In the genomic region with DNA sequence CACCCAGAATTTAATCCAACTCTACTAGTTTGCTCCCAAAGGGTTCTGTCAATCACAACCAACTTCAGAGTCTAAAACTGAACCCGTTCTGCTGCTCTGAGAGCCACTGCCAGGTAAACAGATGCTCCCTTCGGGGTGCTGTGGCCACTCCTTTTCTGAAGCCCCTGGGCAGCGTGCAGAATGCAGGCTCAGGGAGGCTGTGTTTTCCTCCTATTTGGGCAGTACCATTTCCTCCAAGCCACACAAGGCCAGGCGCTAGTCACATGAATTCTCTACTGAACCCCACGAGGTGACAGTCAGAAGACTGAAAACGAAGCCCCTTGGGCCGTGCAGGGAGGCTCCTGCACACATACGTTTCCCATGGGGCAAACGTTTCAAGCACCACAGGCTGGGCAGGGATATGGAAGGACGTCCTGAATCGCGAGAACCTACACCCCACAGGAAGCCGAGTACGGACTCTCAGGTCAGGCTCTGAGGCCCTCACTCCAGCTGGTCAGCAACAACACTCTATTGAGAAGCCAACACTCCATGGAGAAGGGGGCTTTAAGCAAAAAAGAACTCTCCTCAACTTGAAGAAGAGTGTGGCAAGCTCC, we compare ENCODE assay signal across 23 cellular contexts.
"Had no signal": no experiment of that assay in that cellular context is flagged by ENCODE, and none has a peak within 500 bp of the region (broad histone marks: within the 10 kb centered on the region; RNA-seq: fewer than 3 reads in every experiment).

No MANE protein-coding gene starts in this region.

- H3K27me3 ChIP-seq: heart right ventricle, hepatocyte, pancreas, right atrium auricular region, stomach, testis, thyroid gland, transverse colon, upper lobe of left lung, vagina had no signal

- DNase-seq: heart right ventricle; left ventricle myocardium inferior; naive B cell; natural killer cell; nephron progenitor cell; nucleus accumbens; pancreas; stimulated activated CD4-positive, alpha-beta T cell treated with anti-CD3 and anti-CD28 coated beads, Interleukin-12 subunit alpha, Interleukin-12 subunit beta, amount 100 ng/mL, for 4 hours; stimulated activated CD4-positive, alpha-beta T cell treated with anti-CD3 and anti-CD28 coated beads, Interleukin-15, amount 100 ng/mL, for 24 hours; stimulated activated CD4-positive, alpha-beta T cell treated with anti-CD3 and anti-CD28 coated beads, Interleukin-2, amount 100 ng/mL, for 24 hours; stimulated activated CD4-positive, alpha-beta T cell treated with anti-CD3 and anti-CD28 coated beads, Interleukin-4, amount 100 ng/mL, for 1 hour; stimulated activated naive B cell treated with anti-CD40 and anti-IgM and Interleukin-4, amounts not matched to agents 10 μg/mL and 1 μg/mL and 100 μg/mL, for 72 hours; stimulated activated naive CD8-positive, alpha-beta T cell treated with anti-CD3 and anti-CD28 coated beads, Interleukin-15, Interleukin-2, amounts not matched to agents 100 U/mL and 50 U/mL, for 24 hours; stomach; testis; thyroid gland; transverse colon; upper lobe of left lung had no signal

- H3K4me2 ChIP-seq: hepatocyte had no signal

- H3K9me3 Mint-ChIP-seq: natural killer cell; nephron progenitor cell; stimulated activated naive B cell treated with anti-CD40 and anti-IgM and Interleukin-4, amounts not matched to agents 10 μg/mL and 1 μg/mL and 100 μg/mL, for 72 hours had no signal

- ATAC-seq: heart right ventricle; natural killer cell; pancreas; stimulated activated naive B cell treated with anti-CD40 and anti-IgM and Interleukin-4, amounts not matched to agents 10 μg/mL and 1 μg/mL and 100 μg/mL, for 72 hours; stimulated activated naive CD8-positive, alpha-beta T cell treated with anti-CD3 and anti-CD28 coated beads, Interleukin-15, Interleukin-2, amounts not matched to agents 100 U/mL and 50 U/mL, for 24 hours had no signal

- H3K4me3 ChIP-seq: heart right ventricle, hepatocyte, left ventricle myocardium inferior, lung, pancreas, right atrium auricular region, skin epidermis, stomach, testis, thyroid gland, transverse colon, upper lobe of left lung, vagina had no signal

- H3K79me2 ChIP-seq: hepatocyte had no signal

- H3K36me3 ChIP-seq: pancreas, thyroid gland, vagina had no signal

- H3K27ac Mint-ChIP-seq: naive B cell; natural killer cell; nephron progenitor cell; stimulated activated naive B cell treated with anti-CD40 and anti-IgM and Interleukin-4, amounts not matched to agents 10 μg/mL and 1 μg/mL and 100 μg/mL, for 72 hours had no signal

- H3K36me3 Mint-ChIP-seq: naive B cell; natural killer cell; stimulated activated naive B cell treated with anti-CD40 and anti-IgM and Interleukin-4, amounts not matched to agents 10 μg/mL and 1 μg/mL and 100 μg/mL, for 72 hours had no signal

- H2AFZ ChIP-seq: hepatocyte had no signal

- H3K4me1 ChIP-seq: heart right ventricle, pancreas, right atrium auricular region, testis, thyroid gland, transverse colon, upper lobe of left lung, vagina had no signal

- H3K4me3 Mint-ChIP-seq: naive B cell; natural killer cell; nephron progenitor cell; stimulated activated naive B cell treated with anti-CD40 and anti-IgM and Interleukin-4, amounts not matched to agents 10 μg/mL and 1 μg/mL and 100 μg/mL, for 72 hours had no signal

- FAIRE-seq: pancreas had no signal

- H3K4me1 Mint-ChIP-seq: naive B cell; natural killer cell; stimulated activated naive B cell treated with anti-CD40 and anti-IgM and Interleukin-4, amounts not matched to agents 10 μg/mL and 1 μg/mL and 100 μg/mL, for 72 hours had no signal

- H3K9me3 ChIP-seq: heart right ventricle, left ventricle myocardium inferior, pancreas, right atrium auricular region, stomach, testis, thyroid gland, transverse colon, upper lobe of left lung, vagina had no signal

- H3K27ac ChIP-seq: heart right ventricle, hepatocyte, left ventricle myocardium inferior, pancreas, right atrium auricular region, skin epidermis, stomach, testis, thyroid gland, transverse colon, upper lobe of left lung, vagina had no signal
